In genomic region chr15:75606711-75607684, GRCh38 we compare ENCODE assay signal across 11 cellular contexts. TPM values are rescaled to one million over a fixed set of nuclear protein-coding genes. Genes with fewer than 3 reads are reported as not detected.
DNase-seq lines count a peak whose midpoint lies in the region; ATAC-seq lines count a peak whose summit lies in the region.
"Had no signal": no experiment of that assay in that cellular context is flagged by ENCODE, and none has a peak within 500 bp of the region (broad histone marks: within the 10 kb centered on the region; RNA-seq: fewer than 3 reads in every experiment).

No MANE protein-coding gene starts in this region.

- H3K27ac Mint-ChIP-seq in CD4-positive, alpha-beta memory T cell: peak overlapping the region; percentile 78 to 94 (median 91)
- peak overlapping the region; percentile 99 for H3K27ac Mint-ChIP-seq in activated naive CD4-positive, alpha-beta T cell treated with anti-CD3 and anti-CD28 coated beads, Interleukin-2, amount 10 ng/mL, durations not matched to agents 7 days and 5 days
- peak overlapping the region; percentile 60 for H3K27ac Mint-ChIP-seq in memory B cell
- H3K27ac Mint-ChIP-seq: nephron had no signal

- H3K4me1 ChIP-seq in CD4-positive, alpha-beta memory T cell (ENCODE audit: insufficient read depth, low read length): peaks cover 47% of the 10 kb centered on the region

- POLR2A ChIA-PET in CD4-positive, alpha-beta memory T cell (lab: Charles Lee; ENCODE audit: partially characterized antibody): interaction anchor here (0.6 to 5.2 kb wide), 15 partner anchors 9 to 238 kb away, joined by 3 to 56 read pairs (median 10); partner anchors contain the start of genes IMP3, MAN2C1, PTPN9 and SNUPN

- CTCF ChIA-PET in CD4-positive, alpha-beta memory T cell (lab: Charles Lee; ENCODE audit: partially characterized antibody): interaction anchor here (0.7 to 3.0 kb wide), 6 partner anchors 9 to 153 kb away, joined by 3 to 18 read pairs (median 4); partner anchors contain the start of genes IMP3 and PTPN9
- CTCF ChIA-PET in activated naive CD4-positive, alpha-beta T cell treated with anti-CD3 and anti-CD28 coated beads, Interleukin-2, amount 10 ng/mL, durations not matched to agents 7 days and 5 days (lab: Charles Lee): interaction anchor here (1.3 to 2.8 kb wide), 4 partner anchors 10 to 239 kb away, joined by 4 to 22 read pairs (median 4); partner anchors contain the start of genes IMP3 and PTPN9

- peaks cover 34 to 56% (median 46%) of the 10 kb centered on the region in 4 donors for H3K4me1 Mint-ChIP-seq in CD4-positive, alpha-beta memory T cell
- H3K4me1 Mint-ChIP-seq in activated naive CD4-positive, alpha-beta T cell treated with anti-CD3 and anti-CD28 coated beads, Interleukin-2, amount 10 ng/mL, durations not matched to agents 7 days and 5 days: peaks cover 44% of the 10 kb centered on the region
- H3K4me1 Mint-ChIP-seq in memory B cell: peaks cover 5% of the 10 kb centered on the region
- H3K4me1 Mint-ChIP-seq: nephron had no signal

- intact Hi-C loops in CD4-positive, alpha-beta memory T cell (cut with micrococcal nuclease): loop anchor here (2.0 kb wide), 1 partner anchor 34 kb away; the partner anchor contains the start of gene IMP3

- peak overlapping the region; percentile 5 to 40 for H3K4me3 ChIP-seq in CD4-positive, alpha-beta memory T cell (ENCODE audit: low read length in 2 of 2)

- peaks cover 32 to 42% of the 10 kb centered on the region in 2 donors for H3K36me3 Mint-ChIP-seq in CD4-positive, alpha-beta memory T cell
- H3K36me3 Mint-ChIP-seq in activated naive CD4-positive, alpha-beta T cell treated with anti-CD3 and anti-CD28 coated beads, Interleukin-2, amount 10 ng/mL, durations not matched to agents 7 days and 5 days: peaks cover 57% of the 10 kb centered on the region
- peaks cover 34% of the 10 kb centered on the region for H3K36me3 Mint-ChIP-seq in memory B cell

- ATAC-seq in memory B cell (ENCODE audit: low read depth) (no peak), HG02571 (IDR thresholded peaks at IDR 0.05; ENCODE audit: unreplicated experiment) (no peak), HG03565 (IDR thresholded peaks at IDR 0.05; ENCODE audit: unreplicated experiment) (no peak), GM18867 (IDR thresholded peaks at IDR 0.05; ENCODE audit: unreplicated experiment) (no peak)
- ATAC-seq: PC-3 had no signal

- DNase-seq in CD4-positive, alpha-beta memory T cell: peak; percentile 43 to 57 (median 52)
- DNase-seq in M059J (ENCODE audit: low read depth) (peak; percentile 20), memory B cell (ENCODE audit: low spot score in 2 of 2) (no peak), hypothalamus (lab: John Stamatoyannopoulos, UW) (no peak)
- peak; percentile 66 for DNase-seq in activated naive CD4-positive, alpha-beta T cell treated with anti-CD3 and anti-CD28 coated beads, Interleukin-2, amount 10 ng/mL, durations not matched to agents 7 days and 5 days
- DNase-seq: NCI-H1694, PC-3 had no signal

- H3K27ac ChIP-seq in CD4-positive, alpha-beta memory T cell (ENCODE audit: low read depth, low read length): peak overlapping the region; percentile 39

- H3K27me3 Mint-ChIP-seq in CD4-positive, alpha-beta memory T cell: no peaks in the 10 kb centered on the region
- H3K27me3 Mint-ChIP-seq in activated naive CD4-positive, alpha-beta T cell treated with anti-CD3 and anti-CD28 coated beads, Interleukin-2, amount 10 ng/mL, durations not matched to agents 7 days and 5 days: no peaks in the 10 kb centered on the region
- H3K27me3 Mint-ChIP-seq in memory B cell: no peaks in the 10 kb centered on the region

- peaks cover 10% of the 10 kb centered on the region for H3K36me3 ChIP-seq in CD4-positive, alpha-beta memory T cell (ENCODE audit: insufficient read depth, low read length)

- no peaks in the 10 kb centered on the region for H3K9me3 ChIP-seq in CD4-positive, alpha-beta memory T cell (ENCODE audit: control insufficient read depth in 1 of 2, low read length in 2 of 2)

- no peaks in the 10 kb centered on the region for H3K9me3 Mint-ChIP-seq in CD4-positive, alpha-beta memory T cell
- no peaks in the 10 kb centered on the region for H3K9me3 Mint-ChIP-seq in activated naive CD4-positive, alpha-beta T cell treated with anti-CD3 and anti-CD28 coated beads, Interleukin-2, amount 10 ng/mL, durations not matched to agents 7 days and 5 days
- no peaks in the 10 kb centered on the region for H3K9me3 Mint-ChIP-seq in memory B cell
- H3K9me3 Mint-ChIP-seq: nephron had no signal

- no peaks in the 10 kb centered on the region for H3K27me3 ChIP-seq in CD4-positive, alpha-beta memory T cell (ENCODE audit: insufficient read depth, low read length)

- peak overlapping the region; percentile 71 to 82 (median 78) for H3K4me3 Mint-ChIP-seq in CD4-positive, alpha-beta memory T cell
- peak overlapping the region; percentile 34 for H3K4me3 Mint-ChIP-seq in activated naive CD4-positive, alpha-beta T cell treated with anti-CD3 and anti-CD28 coated beads, Interleukin-2, amount 10 ng/mL, durations not matched to agents 7 days and 5 days
- no peak overlapping the region for H3K4me3 Mint-ChIP-seq in memory B cell
- H3K4me3 Mint-ChIP-seq: nephron had no signal

RNA-seq across cellular contexts. Expression of gene SNUPN, which starts 18.5 kb away (rescaled TPM):
- 10 to 100 TPM; 21.0 to 23.5 TPM for total RNA-seq in CD4-positive, alpha-beta memory T cell
- 10 to 100 TPM; 25.2 to 35.2 TPM for polyA plus RNA-seq in CD4-positive, alpha-beta memory T cell
- total RNA-seq in M059J (2014; rRNA removed; shearing (Covaris generic)): 26.6 and 32.1 TPM in 2 replicates

RNA-seq across cellular contexts. Expression of gene PTPN9, which starts 27.9 kb away (rescaled TPM):
- 10 to 100 TPM; 15.9 to 16.6 TPM for total RNA-seq in CD4-positive, alpha-beta memory T cell
- 10 to 100 TPM; 26.5 to 31.7 TPM for polyA plus RNA-seq in CD4-positive, alpha-beta memory T cell
- 9.9 and 19.2 TPM in 2 replicates for total RNA-seq in M059J (2014; rRNA removed; shearing (Covaris generic))

RNA-seq across cellular contexts. Expression of gene IMP3, which starts 33.0 kb away (rescaled TPM):
- total RNA-seq in CD4-positive, alpha-beta memory T cell: 10 to 100 TPM; 85.5 to 96.9 TPM
- 100 to 1,000 TPM; 191 to 211 TPM for polyA plus RNA-seq in CD4-positive, alpha-beta memory T cell
- 93.7 and 148 TPM in 2 replicates for total RNA-seq in M059J (2014; rRNA removed; shearing (Covaris generic))

RNA-seq across cellular contexts. Expression of gene SNX33, which starts 40.7 kb away (rescaled TPM):
- 1 to 10 TPM; 3.5 to 3.8 TPM for total RNA-seq in CD4-positive, alpha-beta memory T cell
- polyA plus RNA-seq in CD4-positive, alpha-beta memory T cell: 1 to 10 TPM in 1 of 2 donors, under 1 TPM in 1; 0.33 to 1.6 TPM
- 8.2 and 10.6 TPM in 2 replicates for total RNA-seq in M059J (2014; rRNA removed; shearing (Covaris generic))

Comparison
In these comparisons a context has a peak if more than half of its experiments do, and no peak if none do; other contexts are left out.
1. DNase-seq: peak in CD4-positive, alpha-beta memory T cell (5 of 5), M059J (single experiment) and activated naive CD4-positive, alpha-beta T cell treated with anti-CD3 and anti-CD28 coated beads, Interleukin-2, amount 10 ng/mL, durations not matched to agents 7 days and 5 days (single experiment); none in memory B cell (0 of 2) and hypothalamus (0 of 51).
2. Peak in every context shown above with its lines, with median percentiles within 50 percentile points of each other: H3K27ac Mint-ChIP-seq.